1 cellular context compared by ENCODE assay signal in the genomic region with DNA sequence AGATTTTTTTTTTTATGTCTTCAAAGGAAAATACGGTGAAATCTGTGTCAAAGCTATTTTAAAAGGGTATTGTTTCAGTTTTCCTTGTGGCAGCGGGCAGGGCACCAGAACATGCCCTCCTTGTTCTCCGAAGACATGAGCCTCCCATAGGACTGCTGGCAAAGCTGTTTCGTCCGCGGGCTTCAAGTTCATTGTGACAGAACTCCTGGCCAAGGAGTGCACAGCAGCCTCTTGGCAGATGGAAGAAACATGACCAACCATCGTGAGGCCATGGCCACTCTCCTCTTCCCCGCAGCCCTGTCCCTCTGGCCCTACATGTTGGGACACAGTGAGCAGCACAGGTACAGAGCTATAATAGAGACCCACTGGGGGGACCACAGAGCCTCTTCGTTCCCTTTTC.
TF ChIP-seq lines count a peak whose summit lies in the region.

No MANE protein-coding gene starts in this region.

TF ChIP-seq in A549, 52 proteins besides CTCF, POLR2A, EP300 and RAD21 (continued from another document):
- TF ChIP-seq ATOH8 (CRISPR knock-in tag; IDR thresholded peaks at IDR 0.05; ENCODE audit: low read depth) (no peak), MAZ (IDR thresholded peaks at IDR 0.05; ENCODE audit: borderline replicate concordance, low read depth, low read length) (no peak), GATA3 (IDR thresholded peaks at IDR 0.05; ENCODE audit: borderline replicate concordance) (no peak), ZSCAN20 (CRISPR knock-in tag; IDR thresholded peaks at IDR 0.05) (no peak), USF2 (IDR thresholded peaks at IDR 0.05) (no peak), NR3C1 (IDR thresholded peaks at IDR 0.05) (no peak), ZFP36 (IDR thresholded peaks at IDR 0.05; ENCODE audit: borderline replicate concordance, partially characterized antibody) (no peak)
